8 cellular contexts compared by ENCODE assay signal in the genomic region with DNA sequence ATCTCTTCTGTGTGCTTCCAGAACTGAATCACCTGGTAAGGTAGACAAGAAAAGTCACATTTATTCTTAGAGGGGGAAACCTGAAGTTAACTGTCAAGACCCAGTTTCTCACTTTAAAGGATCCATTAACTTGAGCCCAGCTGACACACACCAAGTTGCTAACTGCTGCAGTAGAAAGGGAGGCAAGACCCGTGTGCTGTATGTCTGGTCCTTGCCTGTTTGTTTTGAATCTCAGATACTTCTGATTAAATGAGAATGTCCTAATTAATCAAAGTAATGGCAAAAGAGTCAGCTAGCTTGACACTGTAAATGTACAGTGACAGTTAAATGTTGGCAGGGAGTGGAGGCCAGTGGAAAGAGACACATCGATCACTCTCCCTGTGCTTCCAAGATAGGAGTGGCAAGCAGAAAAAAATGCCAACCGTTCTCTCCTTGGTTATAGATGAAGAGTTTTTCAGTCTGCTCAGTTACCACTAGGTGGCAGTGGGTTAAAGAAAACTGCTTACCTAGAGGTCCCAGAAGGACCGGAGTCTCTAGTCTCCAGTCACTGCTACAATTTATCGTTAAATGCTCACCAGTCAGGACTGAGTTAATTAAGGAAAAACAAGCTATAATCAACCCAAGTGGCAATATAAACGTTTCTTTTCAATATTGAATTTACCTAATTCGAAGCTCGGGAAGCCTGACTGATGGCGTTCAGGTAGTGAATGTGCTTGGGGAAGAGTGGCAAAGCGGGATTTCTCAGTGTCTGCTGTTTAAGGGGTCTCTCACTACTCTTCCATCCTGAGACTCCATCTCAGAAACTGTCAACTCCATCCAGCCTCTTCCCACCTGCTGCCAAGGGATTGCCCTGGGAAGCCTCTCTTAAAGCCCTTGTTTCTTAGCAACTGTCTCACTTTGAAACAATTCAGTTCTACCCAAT. TPM values are rescaled to one million over a fixed set of nuclear protein-coding genes. Genes with fewer than 3 reads are reported as not detected.
DNase-seq lines count a peak whose midpoint lies in the region; ATAC-seq and TF ChIP-seq lines count a peak whose summit lies in the region.

No MANE protein-coding gene starts in this region.

- CTCF ChIA-PET in activated CD4-positive, alpha-beta memory T cell treated with anti-CD3 and anti-CD28 coated beads, Interleukin-2, amount 10 ng/mL, durations not matched to agents 7 days and 5 days (lab: Charles Lee) = interaction anchor here (0.6 to 5.3 kb wide), 25 partner anchors 8 to 657 kb away, joined by 3 to 58 read pairs (median 4); a partner anchor contains a TSS

- no peaks in the 10 kb centered on the region for H3K9me3 Mint-ChIP-seq in activated CD4-positive, alpha-beta memory T cell treated with anti-CD3 and anti-CD28 coated beads, Interleukin-2, amount 10 ng/mL, durations not matched to agents 7 days and 5 days

- peak; percentile 89 for ATAC-seq in mucosa of descending colon

- no peak overlapping the region for H3K4me3 ChIP-seq in epithelial cell of esophagus (ENCODE audit: low read length)
- H3K4me3 ChIP-seq in mucosa of descending colon = no peak overlapping the region

- H3K36me3 ChIP-seq in mucosa of descending colon (ENCODE audit: low read depth) = no peaks in the 10 kb centered on the region

- no peaks in the 10 kb centered on the region for H3K9me3 ChIP-seq in mucosa of descending colon

- POLR2A ChIA-PET in activated CD4-positive, alpha-beta memory T cell treated with anti-CD3 and anti-CD28 coated beads, Interleukin-2, amount 10 ng/mL, durations not matched to agents 7 days and 5 days (lab: Charles Lee) = interaction anchor here (1.3 kb wide), 1 partner anchor 14 kb away, joined by 4 read pairs; no protein-coding TSS in a partner anchor

- peak; percentile 32 for DNase-seq in stimulated activated CD4-positive, alpha-beta T cell treated with anti-CD3 and anti-CD28 coated beads, Interleukin-4, amount 100 ng/mL, for 24 hours
- no peak for DNase-seq in stimulated activated CD4-positive, alpha-beta T cell treated with anti-CD3 and anti-CD28 coated beads, Interleukin-4, amount 100 ng/mL, for 4 hours
- peak; percentile 62 for DNase-seq in H4 (ENCODE audit: low spot score)
- peak; percentile 46 for DNase-seq in MV-4-11 (lab: John Stamatoyannopoulos, UW)
- DNase-seq in SK-N-DZ (ENCODE audit: low spot score) = peak; percentile 74
- peak; percentile 72 for DNase-seq in epithelial cell of esophagus (ENCODE audit: low read depth)
- DNase-seq in mucosa of descending colon = peak in 1 of 3 donors; percentile 56
- DNase-seq in activated CD4-positive, alpha-beta memory T cell treated with anti-CD3 and anti-CD28 coated beads, Interleukin-2, amount 10 ng/mL, durations not matched to agents 7 days and 5 days = no peak

- intact Hi-C loops in mucosa of descending colon (cut with DNase I, micrococcal nuclease) = no loop called here

- H3K4me3 Mint-ChIP-seq in activated CD4-positive, alpha-beta memory T cell treated with anti-CD3 and anti-CD28 coated beads, Interleukin-2, amount 10 ng/mL, durations not matched to agents 7 days and 5 days = no peak overlapping the region

- TF ChIP-seq CTCF in epithelial cell of esophagus (IDR thresholded peaks at IDR 0.05; ENCODE audit: insufficient read depth, low read depth, low read length, missing control alignments) (peak; percentile 84), mucosa of descending colon (IDR thresholded peaks at IDR 0.05) (peak; percentile 52)

- H3K36me3 Mint-ChIP-seq in activated CD4-positive, alpha-beta memory T cell treated with anti-CD3 and anti-CD28 coated beads, Interleukin-2, amount 10 ng/mL, durations not matched to agents 7 days and 5 days (ENCODE audit: low read depth) = peaks cover 14% of the 10 kb centered on the region

- no peak overlapping the region for H3K27ac Mint-ChIP-seq in activated CD4-positive, alpha-beta memory T cell treated with anti-CD3 and anti-CD28 coated beads, Interleukin-2, amount 10 ng/mL, durations not matched to agents 7 days and 5 days

- peaks cover 14% of the 10 kb centered on the region for H3K4me1 Mint-ChIP-seq in activated CD4-positive, alpha-beta memory T cell treated with anti-CD3 and anti-CD28 coated beads, Interleukin-2, amount 10 ng/mL, durations not matched to agents 7 days and 5 days

- H3K27me3 Mint-ChIP-seq in activated CD4-positive, alpha-beta memory T cell treated with anti-CD3 and anti-CD28 coated beads, Interleukin-2, amount 10 ng/mL, durations not matched to agents 7 days and 5 days = no peaks in the 10 kb centered on the region

- H3K4me1 ChIP-seq in mucosa of descending colon (ENCODE audit: low read depth) = no peaks in the 10 kb centered on the region

RNA-seq across cellular contexts. Expression of a gene that starts 18.4 kb away (rescaled TPM):
- 2.0 and 2.4 TPM in 2 replicates for total RNA-seq in H4 (2014; rRNA removed; shearing (Covaris generic))
- 8.6 and 11.6 TPM in 2 replicates for polyA plus RNA-seq in SK-N-DZ (2014; cell fraction: cytosol; rRNA removed)
- polyA plus RNA-seq in SK-N-DZ (2014; cell fraction: nucleus; rRNA removed) = 13.4 and 14.6 TPM in 2 replicates
- total RNA-seq in mucosa of descending colon = 1 to 10 TPM; 3.7 to 9.5 (median 4.7) TPM
- total RNA-seq in activated CD4-positive, alpha-beta memory T cell treated with anti-CD3 and anti-CD28 coated beads, Interleukin-2, amount 10 ng/mL, durations not matched to agents 7 days and 5 days = 1 to 10 TPM; 5.4 to 5.8 TPM

RNA-seq across cellular contexts. Expression of a gene that starts 30.7 kb away (rescaled TPM):
- 22.6 and 27.1 TPM in 2 replicates for total RNA-seq in H4 (2014; rRNA removed; shearing (Covaris generic))
- polyA plus RNA-seq in SK-N-DZ (2014; cell fraction: cytosol; rRNA removed) = 12.7 and 17.4 TPM in 2 replicates
- polyA plus RNA-seq in SK-N-DZ (2014; cell fraction: nucleus; rRNA removed) = 3.3 and 6.6 TPM in 2 replicates
- total RNA-seq in mucosa of descending colon = 10 to 100 TPM; 14.0 to 22.0 (median 14.5) TPM
- 10 to 100 TPM; 10.6 to 11.4 TPM for total RNA-seq in activated CD4-positive, alpha-beta memory T cell treated with anti-CD3 and anti-CD28 coated beads, Interleukin-2, amount 10 ng/mL, durations not matched to agents 7 days and 5 days

Comparison
In these comparisons a context has a peak if more than half of its experiments do, and no peak if none do; other contexts are left out.
1. DNase-seq: peak in stimulated activated CD4-positive, alpha-beta T cell treated with anti-CD3 and anti-CD28 coated beads, Interleukin-4, amount 100 ng/mL, for 24 hours (single experiment), H4 (single experiment), MV-4-11 (single experiment), SK-N-DZ (single experiment) and epithelial cell of esophagus (single experiment); none in stimulated activated CD4-positive, alpha-beta T cell treated with anti-CD3 and anti-CD28 coated beads, Interleukin-4, amount 100 ng/mL, for 4 hours (0 of 2) and activated CD4-positive, alpha-beta memory T cell treated with anti-CD3 and anti-CD28 coated beads, Interleukin-2, amount 10 ng/mL, durations not matched to agents 7 days and 5 days (single experiment).